10 cellular contexts compared by ENCODE assay signal in the genomic region with DNA sequence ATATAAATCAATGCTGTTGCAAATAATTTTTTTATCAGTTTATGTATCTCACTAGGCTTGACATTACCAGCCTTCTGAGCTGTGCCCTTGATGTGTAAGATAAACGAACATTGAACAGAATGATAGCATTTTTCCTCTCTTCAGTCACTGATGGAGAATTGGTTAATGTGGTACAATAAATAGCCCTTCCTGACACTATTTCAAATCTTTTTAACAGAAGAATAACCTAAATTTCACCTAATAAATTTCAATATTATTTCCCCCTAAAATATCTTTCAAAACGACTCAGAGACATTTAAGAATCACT. TPM values are rescaled to one million over a fixed set of nuclear protein-coding genes. Genes with fewer than 3 reads are reported as not detected.
DNase-seq lines count a peak whose midpoint lies in the region; ATAC-seq and TF ChIP-seq lines count a peak whose summit lies in the region.
"Had no signal": no experiment of that assay in that cellular context is flagged by ENCODE, and none has a peak within 500 bp of the region (broad histone marks: within the 10 kb centered on the region; RNA-seq: fewer than 3 reads in every experiment).

No MANE protein-coding gene starts in this region.

- H4K20me1 ChIP-seq in neural cell (ENCODE audit: insufficient read depth) = no peaks in the 10 kb centered on the region

- peaks cover 0 to 16% (median 10%) of the 10 kb centered on the region in 8 donors for H3K9me3 Mint-ChIP-seq in CD4-positive, alpha-beta memory T cell
- peaks cover 26% of the 10 kb centered on the region for H3K9me3 Mint-ChIP-seq in dendritic cell treated with granulocyte-macrophage colony-stimulating factor and Interleukin-4, amounts not matched to agents 40 ng/mL and 50 ng/mL, for 4 days

- TF ChIP-seq CTCF in NB4 (IDR thresholded peaks at IDR 0.05; ENCODE audit: low read depth, low read length) (no peak), neural cell (IDR thresholded peaks at IDR 0.05; ENCODE audit: poor library complexity, severe bottlenecking) (no peak)

- H3K27ac ChIP-seq in CD4-positive, alpha-beta memory T cell (ENCODE audit: low read depth, low read length) = no peak overlapping the region
- H3K27ac ChIP-seq in neural cell (ENCODE audit: low read length) = no peak overlapping the region

- CTCF ChIA-PET in CD4-positive, alpha-beta memory T cell (lab: Charles Lee; ENCODE audit: partially characterized antibody) = no interaction called here

- intact Hi-C loops in CD4-positive, alpha-beta memory T cell (cut with micrococcal nuclease) = no loop called here
- intact Hi-C loops in dendritic cell treated with granulocyte-macrophage colony-stimulating factor and Interleukin-4, amounts not matched to agents 40 ng/mL and 50 ng/mL, for 4 days (cut with micrococcal nuclease) = no loop called here

- H3K4me2 ChIP-seq in neural cell (ENCODE audit: low read length) = peak overlapping the region; percentile 17

- H2AFZ ChIP-seq in neural cell (ENCODE audit: low read depth, low read length) = no peak overlapping the region

- no peak for TF ChIP-seq POLR2A in NB4 (IDR thresholded peaks at IDR 0.05; ENCODE audit: extremely low read depth, insufficient read length)

- H3K27ac Mint-ChIP-seq in CD4-positive, alpha-beta memory T cell = peak overlapping the region; percentile 96 to 99 (median 98)
- peak overlapping the region; percentile 100 for H3K27ac Mint-ChIP-seq in dendritic cell treated with granulocyte-macrophage colony-stimulating factor and Interleukin-4, amounts not matched to agents 40 ng/mL and 50 ng/mL, for 4 days

- TF ChIP-seq RAD21 in neural cell (conservative IDR thresholded peaks at IDR 0.05) = no peak

- peaks cover 12 to 40% (median 21%) of the 10 kb centered on the region in 4 donors for H3K4me1 Mint-ChIP-seq in CD4-positive, alpha-beta memory T cell
- H3K4me1 Mint-ChIP-seq in dendritic cell treated with granulocyte-macrophage colony-stimulating factor and Interleukin-4, amounts not matched to agents 40 ng/mL and 50 ng/mL, for 4 days (ENCODE audit: low read depth) = peaks cover 15% of the 10 kb centered on the region

- H3K36me3 ChIP-seq in CD4-positive, alpha-beta memory T cell (ENCODE audit: insufficient read depth, low read length) = no peaks in the 10 kb centered on the region
- H3K36me3 ChIP-seq in neural cell (ENCODE audit: insufficient read depth, low read length) = no peaks in the 10 kb centered on the region

- peak overlapping the region; percentile 90 to 96 (median 93) for H3K4me3 Mint-ChIP-seq in CD4-positive, alpha-beta memory T cell
- peak overlapping the region; percentile 82 for H3K4me3 Mint-ChIP-seq in dendritic cell treated with granulocyte-macrophage colony-stimulating factor and Interleukin-4, amounts not matched to agents 40 ng/mL and 50 ng/mL, for 4 days

- no peak for TF ChIP-seq EP300 in neural cell (conservative IDR thresholded peaks at IDR 0.05; ENCODE audit: poor library complexity, severe bottlenecking)

- peaks cover 3% of the 10 kb centered on the region for H3F3A ChIP-seq in neural cell (ENCODE audit: insufficient read depth, low read length, poor library complexity, severe bottlenecking)

- H3K4me1 ChIP-seq in CD4-positive, alpha-beta memory T cell (ENCODE audit: insufficient read depth, low read length) = peaks cover 27% of the 10 kb centered on the region

- H3K27me3 Mint-ChIP-seq in CD4-positive, alpha-beta memory T cell = peaks cover 0 to 2% of the 10 kb centered on the region in 2 donors
- H3K27me3 Mint-ChIP-seq in dendritic cell treated with granulocyte-macrophage colony-stimulating factor and Interleukin-4, amounts not matched to agents 40 ng/mL and 50 ng/mL, for 4 days = no peaks in the 10 kb centered on the region

- H3K9me2 ChIP-seq in neural cell (ENCODE audit: insufficient read depth, low read length) = no peaks in the 10 kb centered on the region

- POLR2A ChIA-PET in CD4-positive, alpha-beta memory T cell (lab: Charles Lee; ENCODE audit: partially characterized antibody) = interaction anchor here (0.9 to 10.6 kb wide), 6 partner anchors 22 to 239 kb away, joined by 3 to 296 read pairs (median 35); no protein-coding TSS in a partner anchor

- peaks cover 23% of the 10 kb centered on the region for H3K79me2 ChIP-seq in neural cell (replicated peaks; ENCODE audit: insufficient read depth, low read length)

- no peaks in the 10 kb centered on the region for H3K27me3 ChIP-seq in CD4-positive, alpha-beta memory T cell (ENCODE audit: insufficient read depth, low read length)
- H3K27me3 ChIP-seq in neural cell (ENCODE audit: insufficient read depth, low read depth, low read length) = no peaks in the 10 kb centered on the region

- peak overlapping the region; percentile 90 for H3K9ac ChIP-seq in neural cell (ENCODE audit: low read length)

- no peak for ATAC-seq in HG02763 (IDR thresholded peaks at IDR 0.05; ENCODE audit: unreplicated experiment)

- H3K36me3 Mint-ChIP-seq in CD4-positive, alpha-beta memory T cell = peaks cover 3 to 23% of the 10 kb centered on the region in 2 donors
- H3K36me3 Mint-ChIP-seq in dendritic cell treated with granulocyte-macrophage colony-stimulating factor and Interleukin-4, amounts not matched to agents 40 ng/mL and 50 ng/mL, for 4 days (ENCODE audit: low read depth) = peaks cover 70% of the 10 kb centered on the region

- no peak overlapping the region for H3K4me3 ChIP-seq in CD4-positive, alpha-beta memory T cell (ENCODE audit: low read length in 2 of 2)
- H3K4me3 ChIP-seq in NB4 (ENCODE audit: low read depth, low read length) (peak overlapping the region; percentile 66), neural cell (ENCODE audit: low read length) (peak overlapping the region; percentile 89)

- DNase-seq in CD4-positive, alpha-beta memory T cell = peak in 1 of 5 donors; percentile 30
- DNase-seq in NB4 (ENCODE audit: low read depth) (no peak), NCI-H524 treated with DMSO at 0.1 percent for 48 hours (lab: John Stamatoyannopoulos, UW) (no peak), GM19238 (ENCODE audit: insufficient read length, low spot score) (no peak), NCI-H1105 (lab: John Stamatoyannopoulos, UW) (no peak)
- DNase-seq: GDM1; stimulated activated CD4-positive, alpha-beta T cell treated with anti-CD3 and anti-CD28 coated beads, Interleukin-2, amount 100 ng/mL, for 24 hours had no signal

- no peaks in the 10 kb centered on the region for H3K9me3 ChIP-seq in CD4-positive, alpha-beta memory T cell (ENCODE audit: control insufficient read depth in 1 of 2, low read length in 2 of 2)
- no peaks in the 10 kb centered on the region for H3K9me3 ChIP-seq in neural cell (ENCODE audit: low read length)

TF ChIP-seq in neural cell, 6 proteins besides CTCF, POLR2A, EP300 and RAD21:
- TF ChIP-seq MXI1 (conservative IDR thresholded peaks at IDR 0.05; ENCODE audit: poor library complexity, severe bottlenecking) = no peak
- TF ChIP-seq, protein P1, sequence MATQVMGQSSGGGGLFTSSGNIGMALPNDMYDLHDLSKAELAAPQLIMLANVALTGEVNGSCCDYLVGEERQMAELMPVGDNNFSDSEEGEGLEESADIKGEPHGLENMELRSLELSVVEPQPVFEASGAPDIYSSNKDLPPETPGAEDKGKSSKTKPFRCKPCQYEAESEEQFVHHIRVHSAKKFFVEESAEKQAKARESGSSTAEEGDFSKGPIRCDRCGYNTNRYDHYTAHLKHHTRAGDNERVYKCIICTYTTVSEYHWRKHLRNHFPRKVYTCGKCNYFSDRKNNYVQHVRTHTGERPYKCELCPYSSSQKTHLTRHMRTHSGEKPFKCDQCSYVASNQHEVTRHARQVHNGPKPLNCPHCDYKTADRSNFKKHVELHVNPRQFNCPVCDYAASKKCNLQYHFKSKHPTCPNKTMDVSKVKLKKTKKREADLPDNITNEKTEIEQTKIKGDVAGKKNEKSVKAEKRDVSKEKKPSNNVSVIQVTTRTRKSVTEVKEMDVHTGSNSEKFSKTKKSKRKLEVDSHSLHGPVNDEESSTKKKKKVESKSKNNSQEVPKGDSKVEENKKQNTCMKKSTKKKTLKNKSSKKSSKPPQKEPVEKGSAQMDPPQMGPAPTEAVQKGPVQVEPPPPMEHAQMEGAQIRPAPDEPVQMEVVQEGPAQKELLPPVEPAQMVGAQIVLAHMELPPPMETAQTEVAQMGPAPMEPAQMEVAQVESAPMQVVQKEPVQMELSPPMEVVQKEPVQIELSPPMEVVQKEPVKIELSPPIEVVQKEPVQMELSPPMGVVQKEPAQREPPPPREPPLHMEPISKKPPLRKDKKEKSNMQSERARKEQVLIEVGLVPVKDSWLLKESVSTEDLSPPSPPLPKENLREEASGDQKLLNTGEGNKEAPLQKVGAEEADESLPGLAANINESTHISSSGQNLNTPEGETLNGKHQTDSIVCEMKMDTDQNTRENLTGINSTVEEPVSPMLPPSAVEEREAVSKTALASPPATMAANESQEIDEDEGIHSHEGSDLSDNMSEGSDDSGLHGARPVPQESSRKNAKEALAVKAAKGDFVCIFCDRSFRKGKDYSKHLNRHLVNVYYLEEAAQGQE (IDR thresholded peaks at IDR 0.05; ENCODE audit: borderline replicate concordance) = no peak
- no peak for TF ChIP-seq EZH2 (IDR thresholded peaks at IDR 0.05; ENCODE audit: borderline replicate concordance, insufficient read depth, low read length, poor library complexity, severe bottlenecking)
- no peak for TF ChIP-seq TAF1 (IDR thresholded peaks at IDR 0.05; ENCODE audit: low read depth)
- no peak for TF ChIP-seq POLR2AphosphoS5 (IDR thresholded peaks at IDR 0.05)

RNA-seq across cellular contexts. Expression of a gene that starts 2.2 kb away (rescaled TPM):
- 10 to 100 TPM; 84.2 to 86.0 TPM for total RNA-seq in CD4-positive, alpha-beta memory T cell
- 10 to 100 TPM; 57.3 to 61.0 TPM for polyA plus RNA-seq in CD4-positive, alpha-beta memory T cell
- 117 and 139 TPM in 2 replicates for polyA plus RNA-seq in neural cell
- 289 and 336 TPM in 2 replicates for polyA minus RNA-seq in neural cell

Comparison
In these comparisons a context has a peak if more than half of its experiments do, and no peak if none do; other contexts are left out.
1. H3K4me3 ChIP-seq: peak in NB4 (single experiment) and neural cell (single experiment); none in CD4-positive, alpha-beta memory T cell (0 of 2).